Comparison of ENCODE assay signal across 1 cellular context in genomic region chr16:1420540-1421205, GRCh38.
TF ChIP-seq lines count a peak whose summit lies in the region.

TSS of gene UQCC4 (minus strand) at chr16:1420747. CDS start at chr16:1420723, 24 bp downstream.

TF ChIP-seq in K562, 482 proteins besides CTCF, POLR2A, EP300 and RAD21 (continued from another document and continues in another):
- TF ChIP-seq ZBTB34 (CRISPR knock-in tag; IDR thresholded peaks at IDR 0.05) (no peak), ZNF644 (tag; IDR thresholded peaks at IDR 0.05; ENCODE audit: low read depth) (peak; percentile 57; the same call in 1 of the 2 replicates), ZNF584 (CRISPR knock-in tag; IDR thresholded peaks at IDR 0.05; ENCODE audit: low read depth) (no peak), KLF6 (CRISPR knock-in tag; IDR thresholded peaks at IDR 0.05; ENCODE audit: borderline replicate concordance) (peak; percentile 54; the same call in 1 of the 2 replicates), ZNF165 (CRISPR knock-in tag; IDR thresholded peaks at IDR 0.05; ENCODE audit: borderline replicate concordance) (0 out of 2 replicates have a peak, but pooled peaks have one; percentile 8), TRIM24 (IDR thresholded peaks at IDR 0.05) (no peak), ETS1 (conservative IDR thresholded peaks at IDR 0.05; ENCODE audit: control insufficient read depth, low read depth, low read length) (peak; percentile 99), MCM2 (IDR thresholded peaks at IDR 0.05; ENCODE audit: low read depth) (no peak), ZNF232 (CRISPR knock-in tag; IDR thresholded peaks at IDR 0.05) (no peak), EZH2 (IDR thresholded peaks at IDR 0.05; ENCODE audit: borderline replicate concordance, low read depth, low read length) (no peak), HMG20B (CRISPR knock-in tag; IDR thresholded peaks at IDR 0.05) (no peak), HLTF (IDR thresholded peaks at IDR 0.05) (no peak), NR2F6 (CRISPR knock-in tag; IDR thresholded peaks at IDR 0.05) (0 out of 2 replicates have a peak, but pooled peaks have one; percentile 24), BHLHE40 (IDR thresholded peaks at IDR 0.05; ENCODE audit: low read length) (peak; percentile 84), ZNF347 (CRISPR knock-in tag; IDR thresholded peaks at IDR 0.05; ENCODE audit: low read depth) (no peak), RHOXF2B (CRISPR knock-in tag; conservative IDR thresholded peaks at IDR 0.05) (0 out of 2 replicates have a peak, but pooled peaks have one; percentile 55), ZNF134 (CRISPR knock-in tag; conservative IDR thresholded peaks at IDR 0.05) (no peak), NKRF (IDR thresholded peaks at IDR 0.05; ENCODE audit: borderline replicate concordance) (peak; percentile 93), IRF9 (tag; IDR thresholded peaks at IDR 0.05) (no peak), CBX1 (IDR thresholded peaks at IDR 0.05; ENCODE audit: low read depth) (peak; percentile 22; the same call in 1 of the 2 replicates), ZNF384 (IDR thresholded peaks at IDR 0.05; ENCODE audit: low read depth, low read length) (peak; percentile 94), PPARD (CRISPR knock-in tag; IDR thresholded peaks at IDR 0.05) (no peak), ZNF224 (CRISPR knock-in tag; IDR thresholded peaks at IDR 0.05) (no peak), ZNF143 (CRISPR knock-in tag; IDR thresholded peaks at IDR 0.05) (peak; percentile 99), POLR2G (IDR thresholded peaks at IDR 0.05; ENCODE audit: low read depth, low read length) (peak; percentile 96), ZBTB40 (IDR thresholded peaks at IDR 0.05) (peak; percentile 100), ZBTB40 (CRISPR knock-in tag; IDR thresholded peaks at IDR 0.05) (no peak), PTBP1 (IDR thresholded peaks at IDR 0.05; ENCODE audit: low read depth, low read length) (no peak), L3MBTL2 (IDR thresholded peaks at IDR 0.05) (peak; percentile 38; the same call in 1 of the 2 replicates), XRCC4 (IDR thresholded peaks at IDR 0.05; ENCODE audit: extremely low read depth, insufficient read depth, insufficient read length) (no peak), BRF2 (IDR thresholded peaks at IDR 0.05; ENCODE audit: borderline replicate concordance, insufficient read depth, insufficient read length) (no peak), PHF8 (IDR thresholded peaks at IDR 0.05; ENCODE audit: borderline replicate concordance, low read length) (peak; percentile 78; the same call in 1 of the 2 replicates), ZNF318 (IDR thresholded peaks at IDR 0.05; ENCODE audit: borderline replicate concordance in 1 of 2, low read depth in 1 of 2) (no peak)
